8 cellular contexts compared by ENCODE assay signal in the genomic region with DNA sequence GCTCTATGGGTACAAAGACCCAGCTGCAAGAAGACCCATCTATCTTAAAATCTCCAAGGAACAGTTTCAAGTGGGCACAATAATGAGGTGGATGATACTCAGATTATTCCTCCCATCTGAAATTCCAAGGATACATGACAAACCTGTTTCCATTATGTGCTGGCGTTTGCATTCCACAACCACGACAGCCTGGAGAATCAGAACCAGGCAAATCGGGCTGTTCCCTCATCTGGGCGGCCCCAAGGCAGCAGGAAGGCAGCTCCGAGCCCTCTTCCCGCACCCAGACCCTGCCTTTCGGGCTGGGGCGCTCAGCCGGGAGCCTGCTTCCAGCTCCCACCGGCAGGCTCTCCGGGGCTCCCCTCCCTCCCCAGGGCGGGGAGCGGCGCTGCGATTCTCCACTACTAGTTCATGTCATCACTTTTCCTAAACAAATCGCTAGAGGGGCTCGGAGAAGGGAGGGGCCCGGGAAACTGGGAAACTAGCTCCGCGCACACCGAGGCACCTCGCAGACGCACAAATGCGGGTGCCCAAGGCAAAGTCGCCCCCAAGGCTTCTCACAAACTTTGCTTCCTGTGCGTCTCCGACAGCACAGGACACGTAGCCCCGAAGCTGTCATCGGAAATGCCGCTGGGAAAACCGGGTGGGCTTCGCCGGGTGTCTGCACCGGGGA. TPM values are rescaled to one million over a fixed set of nuclear protein-coding genes. Genes with fewer than 3 reads are reported as not detected.
A peak's percentile ranks its signal among the peaks of the same experiment; 100 is the strongest.
DNase-seq lines count a peak whose midpoint lies in the region; ATAC-seq and TF ChIP-seq lines count a peak whose summit lies in the region.

A gene (minus strand): TSS at position 350 of the 670 bp plus-strand sequence. CDS start 197 bp downstream, at position 153.

- H3K27me3 ChIP-seq in adrenal gland = no peaks in the 10 kb centered on the region

- WGBS in adrenal gland, 4 donors = 0 to 2% (median 1%) methylated on average over 30 to 35 of the region's 35 CpGs

- TF ChIP-seq CTCF in AG04449 (IDR thresholded peaks at IDR 0.05; ENCODE audit: insufficient read depth, low read length, missing control alignments) = no peak
- no peak for TF ChIP-seq CTCF in LNCaP clone FGC (IDR thresholded peaks at IDR 0.05; ENCODE audit: control insufficient read depth, extremely low read depth, insufficient read depth)
- no peak for TF ChIP-seq CTCF in adrenal gland (IDR thresholded peaks at IDR 0.05)

- no peaks in the 10 kb centered on the region for H3K9me3 ChIP-seq in adrenal gland (replicated peaks in 1 of 3)

- ATAC-seq in GM18867 (IDR thresholded peaks at IDR 0.05; ENCODE audit: unreplicated experiment) = peak; percentile 25
- peak; percentile 52 for ATAC-seq in left ventricle myocardium superior

- no peaks in the 10 kb centered on the region for H3K36me3 ChIP-seq in adrenal gland (replicated peaks in 1 of 2)

- intact Hi-C loops in adrenal gland (cut with DNase I) (loop anchor here in 1 of 2 donors (10.0 kb wide), 1 partner anchor 128 kb away; no protein-coding TSS in a partner anchor), left ventricle myocardium superior (cut with micrococcal nuclease) (loop anchor here (5.0 kb wide), 1 partner anchor 125 kb away; no protein-coding TSS in a partner anchor)

- peak within 1 kb of the TSS in 4 of 5 donors; percentile 57 to 73 (median 62) for H3K27ac ChIP-seq in adrenal gland

- POLR2A ChIA-PET in AG04449 (lab: Yijun Ruan, JAX) = interaction anchor here (0.7 to 1.8 kb wide), 8 partner anchors 19 to 139 kb away, joined by 3 to 7 read pairs (median 4); no protein-coding TSS in a partner anchor

- TF ChIP-seq POLR2A in adrenal gland (IDR thresholded peaks at IDR 0.05) = no peak

- H3K4me3 ChIP-seq in AG04449 (ENCODE audit: low read depth, low read length) (peak within 1 kb of the TSS; percentile 77), LNCaP clone FGC (ENCODE audit: low read depth, low read length) (peak within 1 kb of the TSS; percentile 59), adrenal gland (peak within 1 kb of the TSS; percentile 18 to 83 (median 70))

- CTCF ChIA-PET in AG04449 (lab: Yijun Ruan, JAX) = interaction anchor here (0.8 to 5.0 kb wide), 8 partner anchors 12 to 247 kb away, joined by 3 to 39 read pairs (median 4); no protein-coding TSS in a partner anchor

- peaks cover 7 to 10% of the 10 kb centered on the region in 2 donors for H3K4me1 ChIP-seq in adrenal gland (replicated peaks in 1 of 2)

- DNase-seq in AG04449 (ENCODE audit: low read depth, low spot score) (no peak), LNCaP clone FGC (ENCODE audit: low read depth) (no peak), adrenal gland (peak in 6 of 7 donors; percentile 21 to 35 (median 29)), left ventricle myocardium superior (peak; percentile 73), pons (ENCODE audit: low spot score) (peak; percentile 25), cerebellar nuclear complex (lab: John Stamatoyannopoulos, UW) (no peak)
- no peak for DNase-seq in stimulated activated CD4-positive, alpha-beta T cell treated with anti-CD3 and anti-CD28 coated beads, Interleukin-4, amount 100 ng/mL, for 4 hours

RNA-seq across cellular contexts. Expression of the gene that starts here (rescaled TPM):
- total RNA-seq in adrenal gland (10 to 100 TPM; 26.5 to 42.3 (median 36.0) TPM), left ventricle myocardium superior (94.3 TPM)
- 10 to 100 TPM; 18.8 to 48.1 (median 19.7) TPM for polyA plus RNA-seq in adrenal gland

Comparison
In these comparisons a context has a peak if more than half of its experiments do, and no peak if none do; other contexts are left out.
1. DNase-seq: peak in adrenal gland (6 of 7), left ventricle myocardium superior (single experiment) and pons (single experiment); none in AG04449 (single experiment), LNCaP clone FGC (single experiment), cerebellar nuclear complex (0 of 2) and stimulated activated CD4-positive, alpha-beta T cell treated with anti-CD3 and anti-CD28 coated beads, Interleukin-4, amount 100 ng/mL, for 4 hours (0 of 2).
2. Peak in every context shown above with its lines, with median percentiles within 50 percentile points of each other: H3K4me3 ChIP-seq.